9 cellular contexts compared by ENCODE assay signal in the genomic region with DNA sequence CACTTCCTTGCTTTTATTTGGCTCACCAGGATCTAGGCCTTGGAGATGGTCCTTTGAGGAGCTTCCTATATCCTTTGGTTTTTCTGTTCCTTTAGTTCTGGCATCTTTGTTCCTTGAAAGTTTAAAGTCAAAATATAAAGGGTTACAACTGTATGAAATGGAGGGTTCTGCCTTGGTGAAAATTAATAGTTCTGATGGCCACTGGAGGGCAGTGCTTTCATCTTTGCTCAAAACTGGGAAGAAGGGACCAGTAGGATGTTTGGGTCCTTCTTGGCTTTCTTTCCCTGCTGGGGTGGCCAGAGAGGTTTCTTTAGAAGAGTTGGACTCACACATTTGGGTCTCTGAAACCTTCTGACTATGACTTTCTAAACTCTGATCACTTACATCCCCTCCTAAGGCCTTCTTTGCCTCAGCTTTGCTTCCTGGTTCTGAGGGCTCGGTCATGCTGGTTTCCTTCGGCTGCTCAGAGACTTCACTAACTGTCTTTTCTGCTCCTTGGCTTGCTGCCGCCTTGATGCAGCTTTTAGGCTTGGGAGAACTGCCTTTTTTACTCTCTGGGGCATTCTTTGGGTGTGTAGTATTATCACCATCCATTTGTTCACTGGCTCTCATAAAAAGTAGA. TPM values are rescaled to one million over a fixed set of nuclear protein-coding genes. Genes with fewer than 3 reads are reported as not detected.
DNase-seq lines count a peak whose midpoint lies in the region; ATAC-seq and TF ChIP-seq lines count a peak whose summit lies in the region.
"Had no signal": no experiment of that assay in that cellular context is flagged by ENCODE, and none has a peak within 500 bp of the region (broad histone marks: within the 10 kb centered on the region; RNA-seq: fewer than 3 reads in every experiment).

No MANE protein-coding gene starts in this region.

- H3K4me1 ChIP-seq in cardiac muscle cell (ENCODE audit: low read depth) (no peaks in the 10 kb centered on the region), RWPE2 (ENCODE audit: insufficient read depth, poor library complexity, severe bottlenecking) (no peaks in the 10 kb centered on the region), gastroesophageal sphincter (no peaks in the 10 kb centered on the region), tibial nerve (no peaks in the 10 kb centered on the region)

- DNase-seq in cardiac muscle cell (ENCODE audit: low read depth in 1 of 2, low spot score in 1 of 2) (peak; percentile 22 to 47), Right ventricle myocardium inferior (ENCODE audit: missing footprints) (no peak), RWPE2 (ENCODE audit: low spot score) (no peak), tibial nerve (ENCODE audit: low spot score in 2 of 2) (no peak), NCI-H446 (lab: John Stamatoyannopoulos, UW) (no peak), T1000 (lab: John Stamatoyannopoulos, UW) (no peak), lower leg skin (ENCODE audit: low spot score in 2 of 2) (no peak)
- DNase-seq: NCI-H1105 treated with DMSO at 0.1 percent for 48 hours had no signal

- TF ChIP-seq EP300 in gastroesophageal sphincter (IDR thresholded peaks at IDR 0.05) (no peak), tibial nerve (IDR thresholded peaks at IDR 0.05) (no peak)

- intact Hi-C loops in Right ventricle myocardium inferior (cut with DNase I), result no loop called here
- intact Hi-C loops in lower leg skin (cut with DNase I; ENCODE audit: low total_unique reads), result no loop called here

- TF ChIP-seq POLR2A in gastroesophageal sphincter (IDR thresholded peaks at IDR 0.05) (no peak), tibial nerve (IDR thresholded peaks at IDR 0.05) (no peak), lower leg skin (IDR thresholded peaks at IDR 0.05) (no peak)

- H3K36me3 ChIP-seq in cardiac muscle cell, result peaks cover 21% of the 10 kb centered on the region
- peaks cover 52% of the 10 kb centered on the region for H3K36me3 ChIP-seq in RWPE2 (ENCODE audit: low read depth)
- H3K36me3 ChIP-seq in gastroesophageal sphincter, result peaks cover 0 to 87% of the 10 kb centered on the region in 2 donors
- peaks cover 0 to 90% (median 0%) of the 10 kb centered on the region in 3 donors for H3K36me3 ChIP-seq in tibial nerve

- H3K9me3 ChIP-seq in cardiac muscle cell (ENCODE audit: low read depth) (no peaks in the 10 kb centered on the region), RWPE2 (ENCODE audit: severe bottlenecking) (no peaks in the 10 kb centered on the region), gastroesophageal sphincter (no peaks in the 10 kb centered on the region), tibial nerve (no peaks in the 10 kb centered on the region)

- ATAC-seq in Right ventricle myocardium inferior (no peak), RWPE2 (ENCODE audit: low read depth) (peak; percentile 65; the same call in 1 of the 3 replicates), gastroesophageal sphincter (no peak)

- TF ChIP-seq CTCF in cardiac muscle cell (IDR thresholded peaks at IDR 0.05; ENCODE audit: low read depth, low read length), result peak; percentile 53
- TF ChIP-seq CTCF in RWPE2 (IDR thresholded peaks at IDR 0.05; ENCODE audit: poor library complexity, severe bottlenecking), result peak; percentile 74
- TF ChIP-seq CTCF in gastroesophageal sphincter (IDR thresholded peaks at IDR 0.05), result peak in 3 of 4 experiments; percentile 30 to 42 (median 35)
- peak in 4 of 5 experiments; percentile 21 to 38 (median 30) for TF ChIP-seq CTCF in tibial nerve (IDR thresholded peaks at IDR 0.05)
- TF ChIP-seq CTCF in lower leg skin (IDR thresholded peaks at IDR 0.05), result no peak

- H3K4me3 ChIP-seq in cardiac muscle cell (no peak overlapping the region), RWPE2 (ENCODE audit: severe bottlenecking) (no peak overlapping the region), gastroesophageal sphincter (no peak overlapping the region), tibial nerve (no peak overlapping the region), lower leg skin (ENCODE audit: low read depth, poor library complexity, severe bottlenecking) (no peak overlapping the region)

- H3K27me3 ChIP-seq in cardiac muscle cell, result no peaks in the 10 kb centered on the region
- no peaks in the 10 kb centered on the region for H3K27me3 ChIP-seq in RWPE2 (ENCODE audit: insufficient read depth, poor library complexity, severe bottlenecking)
- H3K27me3 ChIP-seq in gastroesophageal sphincter, result no peaks in the 10 kb centered on the region
- no peaks in the 10 kb centered on the region for H3K27me3 ChIP-seq in tibial nerve

- 72 to 100% methylated on average over 2 to 3 of the region's 3 CpGs for WGBS in gastroesophageal sphincter (ENCODE audit: low coverage in 1 of 2), 2 donors
- 63 to 78% methylated on average over 3 of the region's 3 CpGs for WGBS in tibial nerve, 2 donors
- WGBS in lower leg skin, 2 donors, result 86 to 95% methylated on average over 3 of the region's 3 CpGs

- H3K27ac ChIP-seq in cardiac muscle cell (no peak overlapping the region), RWPE2 (ENCODE audit: poor library complexity, severe bottlenecking) (no peak overlapping the region), gastroesophageal sphincter (no peak overlapping the region), tibial nerve (no peak overlapping the region)

RNA-seq across cellular contexts. Expression of a gene that starts 10.9 kb away (rescaled TPM):
- 2.0 and 11.0 TPM in 2 replicates for total RNA-seq in cardiac muscle cell
- 0.56 and 6.7 TPM in 2 replicates for polyA plus RNA-seq in cardiac muscle cell
- total RNA-seq in Right ventricle myocardium inferior, result 0.78 TPM
- 1 to 10 TPM in 1 of 4 donors, under 1 TPM in 2, not detected in 1; 0.31 to 1.2 (median 0.45) TPM for total RNA-seq in gastroesophageal sphincter
- 1 to 10 TPM; 1.5 to 3.0 (median 2.8) TPM for total RNA-seq in tibial nerve
- total RNA-seq in lower leg skin, result under 1 TPM in 2 of 4 donors, not detected in 2; 0.10 to 0.30 TPM

RNA-seq across cellular contexts. Expression of a gene that starts 36.7 kb away (rescaled TPM):
- total RNA-seq in cardiac muscle cell (45.1 and 49.5 TPM in 2 replicates), Right ventricle myocardium inferior (0.70 TPM), gastroesophageal sphincter (1 to 10 TPM in 2 of 4 donors, under 1 TPM in 1, not detected in 1; 0.50 to 3.0 (median 2.3) TPM), tibial nerve (1 to 10 TPM; 1.0 to 8.1 (median 5.2) TPM), lower leg skin (1 to 10 TPM in 3 of 4 donors, under 1 TPM in 1; 0.95 to 2.8 (median 2.4) TPM)
- polyA plus RNA-seq in cardiac muscle cell, result 38.6 and 43.2 TPM in 2 replicates

RNA-seq across cellular contexts. Expression of a gene that starts 55.2 kb away (rescaled TPM):
- 274 and 275 TPM in 2 replicates for total RNA-seq in cardiac muscle cell
- 353 and 377 TPM in 2 replicates for polyA plus RNA-seq in cardiac muscle cell
- 150 TPM for total RNA-seq in Right ventricle myocardium inferior
- total RNA-seq in gastroesophageal sphincter, result 100 to 1,000 TPM; 108 to 237 (median 182) TPM
- total RNA-seq in tibial nerve, result 100 to 1,000 TPM; 159 to 223 (median 188) TPM
- 100 to 1,000 TPM; 272 to 295 (median 283) TPM for total RNA-seq in lower leg skin

Comparison
In these comparisons a context has a peak if more than half of its experiments do, and no peak if none do; other contexts are left out.
1. DNase-seq: peak in cardiac muscle cell (2 of 2); none in Right ventricle myocardium inferior (single experiment), RWPE2 (single experiment), tibial nerve (0 of 2), NCI-H446 (0 of 2), T1000 (single experiment) and lower leg skin (0 of 2).
2. CTCF ChIP-seq: peak in cardiac muscle cell (single experiment), RWPE2 (single experiment), gastroesophageal sphincter (3 of 4) and tibial nerve (4 of 5); none in lower leg skin (0 of 3).